ENCODE assay signal across 17 cellular contexts in genomic region chr6:68235192-68235812, GRCh38.
DNase-seq lines count a peak whose midpoint lies in the region; ATAC-seq, FAIRE-seq and TF ChIP-seq lines count a peak whose summit lies in the region.
"Had no signal": no experiment of that assay in that cellular context is flagged by ENCODE, and none has a peak within 500 bp of the region (broad histone marks: within the 10 kb centered on the region; RNA-seq: fewer than 3 reads in every experiment).

No MANE protein-coding gene starts in this region.

- DNase-seq in GM12891 (ENCODE audit: insufficient read length, low spot score) = no peak
- DNase-seq in fibroblast of mammary gland (ENCODE audit: low read depth) = peak; percentile 38
- DNase-seq in NCI-H2227 treated with DMSO at 0.1 percent for 48 hours (lab: John Stamatoyannopoulos, UW) = no peak
- DNase-seq in superior temporal gyrus (ENCODE audit: extremely low spot score) = no peak
- DNase-seq in NCI-H1694 treated with DMSO at 0.1 percent for 48 hours (lab: John Stamatoyannopoulos, UW) = no peak
- DNase-seq: activated naive CD4-positive, alpha-beta T cell; Caco-2; left cardiac atrium; naive B cell; NCI-H2029 treated with DMSO at 0.1 percent for 48 hours; NCI-H774; Right ventricle myocardium superior had no signal

- ATAC-seq in HG03060 (IDR thresholded peaks at IDR 0.05; ENCODE audit: low read depth, unreplicated experiment) (peak; percentile 62), HG02973 (IDR thresholded peaks at IDR 0.05; ENCODE audit: unreplicated experiment) (no peak)
- ATAC-seq: left cardiac atrium had no signal

- FAIRE-seq in GM12891 (lab: Jason Lieb, UNC) = peak; percentile 52
- FAIRE-seq: bronchial epithelial cell had no signal

- no peak for TF ChIP-seq CTCF in fibroblast of mammary gland (conservative IDR thresholded peaks at IDR 0.05; ENCODE audit: control insufficient read depth, insufficient read depth, low read depth, low read length)

- TF ChIP-seq POLR2A in GM12891 (IDR thresholded peaks at IDR 0.05; ENCODE audit: low read depth, low read length) = no peak

- no peak overlapping the region for H3K4me3 ChIP-seq in fibroblast of mammary gland (ENCODE audit: control insufficient read depth, low read depth, low read length)
- H3K4me3 ChIP-seq: prostate gland had no signal

TF ChIP-seq in GM12891, 5 proteins besides CTCF, POLR2A, EP300 and RAD21:
- TF ChIP-seq POLR2AphosphoS5 (IDR thresholded peaks at IDR 0.05; ENCODE audit: low read depth, low read length) = no peak
TF ChIP-seq in GM12891: peak in this region for 0.

TF ChIP-seq in PFSK-1, 5 proteins besides CTCF, POLR2A, EP300 and RAD21:
- TF ChIP-seq REST (IDR thresholded peaks at IDR 0.05; ENCODE audit: insufficient read depth in 1 of 2, low read depth in 2 of 2, low read length in 2 of 2) = peak; percentile 41 to 78; a peak in 3 of 4 replicates
- TF ChIP-seq SIN3A (IDR thresholded peaks at IDR 0.05; ENCODE audit: borderline replicate concordance, insufficient read depth, low read length) = no peak
TF ChIP-seq in PFSK-1: peak in this region for 1.
